Comparison of ENCODE assay signal across 8 cellular contexts in the genomic region with DNA sequence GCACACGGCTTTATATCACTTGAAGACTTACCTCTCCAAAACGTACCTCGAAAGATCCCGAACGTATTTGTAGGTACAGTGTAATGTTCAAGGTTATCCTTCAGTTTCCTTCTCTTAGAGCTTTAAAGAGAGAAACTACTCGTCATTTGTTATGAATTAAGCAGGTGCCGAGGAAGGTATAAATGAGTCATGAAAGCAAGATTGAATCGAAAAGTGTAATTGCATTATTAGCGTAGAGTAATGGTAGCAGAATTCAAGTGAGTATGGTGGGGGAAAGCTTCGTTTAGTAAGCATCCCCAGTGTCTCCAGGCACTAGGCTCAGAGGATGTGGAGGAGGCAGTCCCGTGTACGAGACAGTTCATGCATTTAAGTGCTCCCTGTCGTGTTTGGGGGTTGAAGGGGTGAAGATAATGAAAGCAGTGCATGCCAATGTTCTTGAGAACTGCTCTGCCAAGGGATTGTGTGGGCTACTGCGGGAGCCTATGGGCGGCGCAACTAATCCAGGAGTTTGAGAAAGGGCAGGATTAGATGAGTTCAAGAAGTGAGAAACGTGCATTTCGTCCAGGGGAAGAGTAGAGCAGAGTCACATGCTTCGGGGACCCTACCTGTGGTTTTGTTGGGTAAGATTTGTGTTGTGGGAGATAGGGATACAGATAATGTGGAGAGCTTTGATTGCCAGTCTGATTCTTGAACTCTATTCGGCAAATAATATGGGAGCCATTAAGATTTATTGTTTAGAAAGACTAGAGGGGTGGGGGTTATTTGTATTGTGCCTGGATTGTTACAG. TPM values are rescaled to one million over a fixed set of nuclear protein-coding genes. Genes with fewer than 3 reads are reported as not detected.
DNase-seq lines count a peak whose midpoint lies in the region; ATAC-seq, FAIRE-seq and TF ChIP-seq lines count a peak whose summit lies in the region.

No MANE protein-coding gene starts in this region.

- H3K4me3 ChIP-seq in heart right ventricle (peak overlapping the region; percentile 70 to 99 (median 80)), MG63 (peak overlapping the region; percentile 81), GM12878 (peak overlapping the region; percentile 85), lung (peak overlapping the region; percentile 87), aorta (ENCODE audit: low read length in 2 of 2) (peak overlapping the region; percentile 36 to 78)

- ATAC-seq in heart right ventricle (peak in 1 of 8 donors; percentile 15), left cardiac atrium (no peak), GM12878 (peak; percentile 13), lung (ENCODE audit: insufficient read depth, low FRiP score) (no peak), aorta (ENCODE audit: low FRiP score) (no peak), HG02759 (IDR thresholded peaks at IDR 0.05; ENCODE audit: unreplicated experiment) (no peak), HG02981 (IDR thresholded peaks at IDR 0.05; ENCODE audit: unreplicated experiment) (no peak)

- FAIRE-seq in GM12878 (lab: Jason Lieb, UNC), result no peak

- TF ChIP-seq POLR2A in GM12878 (IDR thresholded peaks at IDR 0.05; ENCODE audit: low read depth, low read length), result no peak

- H3K9ac ChIP-seq in GM12878 (ENCODE audit: control insufficient read depth, insufficient read depth, low read length), result peak overlapping the region; percentile 80

- H3K36me3 ChIP-seq in heart right ventricle (peaks cover 0 to 27% (median 14%) of the 10 kb centered on the region in 9 donors), MG63 (peaks cover 25% of the 10 kb centered on the region), GM12878 (ENCODE audit: control insufficient read depth in 2 of 2, insufficient read depth in 2 of 2, low read length in 1 of 2) (peaks cover 4 to 8% of the 10 kb centered on the region in 2 experiments; a peak in 3 of 4 replicates), lung (ENCODE audit: control insufficient read depth in 2 of 2, insufficient read depth in 2 of 2, low read length in 2 of 2) (peaks cover 5% of the 10 kb centered on the region in 2 donors), aorta (ENCODE audit: control insufficient read depth in 1 of 2, insufficient read depth in 2 of 2, low read length in 1 of 2) (peaks cover 5 to 6% of the 10 kb centered on the region in 2 donors)

- H3K9me3 ChIP-seq in heart right ventricle (no peaks in the 10 kb centered on the region), MG63 (no peaks in the 10 kb centered on the region), GM12878 (replicated peaks; ENCODE audit: control insufficient read depth, insufficient read depth, low read length) (no peaks in the 10 kb centered on the region), lung (ENCODE audit: control insufficient read depth in 2 of 2, insufficient read depth in 1 of 2, low read length in 1 of 2) (no peaks in the 10 kb centered on the region), aorta (ENCODE audit: control insufficient read depth, low read length) (no peaks in the 10 kb centered on the region)

- DNase-seq in heart right ventricle, result no peak
- DNase-seq in left cardiac atrium, result no peak
- DNase-seq in MG63, result peak; percentile 24
- no peak for DNase-seq in GM12878 (ENCODE audit: low read depth, low spot score)
- no peak for DNase-seq in lung (ENCODE audit: low spot score)
- no peak for DNase-seq in aorta

- H3K27me3 ChIP-seq in heart right ventricle (no peaks in the 10 kb centered on the region), MG63 (no peaks in the 10 kb centered on the region), GM12878 (replicated peaks in 1 of 2; ENCODE audit: control insufficient read depth in 2 of 2, insufficient read depth in 2 of 2, low read length in 1 of 2) (no peaks in the 10 kb centered on the region), lung (ENCODE audit: control insufficient read depth, insufficient read depth) (no peaks in the 10 kb centered on the region), aorta (ENCODE audit: control insufficient read depth in 1 of 2, insufficient read depth in 2 of 2, low read length in 1 of 2) (no peaks in the 10 kb centered on the region)

- POLR2A ChIA-PET in GM12878 (lab: Charles Lee), result interaction anchor here (0.6 kb wide), 1 partner anchor 24 kb away, joined by 4 read pairs; no protein-coding TSS in a partner anchor

- in situ Hi-C loops in GM12878 (cut with MboI), result no loop called here

- TF ChIP-seq RAD21 in GM12878 (IDR thresholded peaks at IDR 0.05; ENCODE audit: insufficient read depth, low read depth, low read length), result no peak

- 14 to 16% methylated on average over 20 of the region's 20 CpGs for WGBS in heart right ventricle, 2 donors
- 2% methylated on average over 20 of the region's 20 CpGs for WGBS in GM12878 (ENCODE audit: insufficient coverage, insufficient replicate concordance, low lambda C conversion rate, missing lambda C conversion rate)
- 5 to 10% methylated on average over 20 of the region's 20 CpGs for WGBS in lung, 2 donors
- 12 to 14% methylated on average over 20 of the region's 20 CpGs for WGBS in aorta, 2 donors

- RAD21 ChIA-PET in GM12878 (lab: Charles Lee; ENCODE audit: unreplicated experiment), result interaction anchor here (1.0 kb wide), 1 partner anchor 23 kb away, joined by 4 read pairs; no protein-coding TSS in a partner anchor

- TSS peak; percentile 66 for BruUV-seq in GM12878 (replicated peaks; lab: Mats Ljungman, UMichigan)

- peak overlapping the region; percentile 67 for H3K4me2 ChIP-seq in GM12878 (ENCODE audit: control insufficient read depth, insufficient read depth)

- no peak for TF ChIP-seq EP300 in GM12878 (IDR thresholded peaks at IDR 0.05; ENCODE audit: borderline replicate concordance in 1 of 2, control insufficient read depth in 1 of 2, low read depth in 2 of 2, low read length in 2 of 2)

- CTCF ChIA-PET in GM12878 (lab: Yijun Ruan, JAX), result interaction anchor here (0.8 to 3.1 kb wide), 8 partner anchors 9 to 342 kb away, joined by 3 to 13 read pairs (median 3); a partner anchor contains a TSS

- SMC1A ChIA-PET in GM12878 (lab: Charles Lee; ENCODE audit: uncharacterized antibody, unreplicated experiment), result interaction anchor here (0.8 to 1.6 kb wide), 4 partner anchors 35 to 86 kb away, joined by 3 to 4 read pairs (median 4); no protein-coding TSS in a partner anchor

- no peak for TF ChIP-seq CTCF in heart right ventricle (IDR thresholded peaks at IDR 0.05)
- no peak for TF ChIP-seq CTCF in GM12878 (IDR thresholded peaks at IDR 0.05 in 2 of 3, conservative IDR thresholded peaks at IDR 0.05 in 1 of 3; ENCODE audit: control insufficient read depth in 2 of 3, extremely low read depth in 1 of 3, insufficient read depth in 1 of 3, low read depth in 3 of 3, low read length in 3 of 3)
- TF ChIP-seq CTCF in lung (IDR thresholded peaks at IDR 0.05; ENCODE audit: control extremely low read depth, extremely low read depth), result no peak

- H3K27ac ChIP-seq in heart right ventricle (peak overlapping the region in 3 of 10 donors; percentile 79 to 96 (median 90)), GM12878 (ENCODE audit: control insufficient read depth, insufficient read depth) (peak overlapping the region; percentile 81), lung (ENCODE audit: low read depth in 1 of 2, low read length in 1 of 2) (peak overlapping the region in 1 of 2 donors; percentile 91), aorta (ENCODE audit: low read depth in 1 of 2, low read length in 2 of 2) (no peak overlapping the region)

- peaks cover 46% of the 10 kb centered on the region for H3K79me2 ChIP-seq in GM12878 (ENCODE audit: control insufficient read depth, insufficient read depth, low read length)

- H4K20me1 ChIP-seq in GM12878 (ENCODE audit: control insufficient read depth, insufficient read depth), result no peaks in the 10 kb centered on the region

- H2AFZ ChIP-seq in GM12878 (ENCODE audit: control insufficient read depth, low read depth, low read length), result peak overlapping the region; percentile 98

- intact Hi-C loops in heart right ventricle (cut with DNase I), result loop anchor here in 5 of 10 donors (5.0 to 10.0 kb wide), 2 partner anchors 58 to 61 kb away; a partner anchor contains a TSS
- intact Hi-C loops in left cardiac atrium (cut with DNase I), result loop anchor here (5.0 to 10.0 kb wide), 2 partner anchors 58 to 61 kb away; a partner anchor contains a TSS
- intact Hi-C loops in GM12878 (cut with micrococcal nuclease; ENCODE audit: unreplicated experiment), result loop anchor here (1.0 kb wide), 1 partner anchor 11 kb away; no protein-coding TSS in a partner anchor
- intact Hi-C loops in aorta (cut with DNase I), result loop anchor here in 1 of 2 donors (2.0 to 5.0 kb wide), 2 partner anchors 39 to 60 kb away; a partner anchor contains a TSS

- H3K4me1 ChIP-seq in heart right ventricle (peaks cover 5 to 24% (median 17%) of the 10 kb centered on the region in 9 donors), GM12878 (ENCODE audit: control insufficient read depth, insufficient read depth, low read length) (no peaks in the 10 kb centered on the region), lung (ENCODE audit: control insufficient read depth in 2 of 2, insufficient read depth in 2 of 2, low read length in 2 of 2) (peaks cover 7 to 9% of the 10 kb centered on the region in 2 donors), aorta (ENCODE audit: control insufficient read depth in 1 of 2, insufficient read depth in 2 of 2, low read length in 2 of 2) (peaks cover 0 to 5% of the 10 kb centered on the region in 2 donors)

RNA-seq across cellular contexts. Expression of a gene that starts 0.9 kb away (rescaled TPM):
- total RNA-seq in heart right ventricle, result 10 to 100 TPM in 7 of 10 donors, 1 to 10 TPM in 3; 6.4 to 15.3 (median 11.0) TPM
- 1 to 10 TPM; 3.5 to 4.2 TPM for polyA plus RNA-seq in heart right ventricle
- total RNA-seq in left cardiac atrium, result 10 to 100 TPM in 1 of 2 donors, 1 to 10 TPM in 1; 9.4 to 16.0 TPM
- 20.5 and 69.1 TPM in 2 replicates for total RNA-seq in MG63 (2014; rRNA removed; shearing (Covaris generic); ENCODE audit: low replicate concordance)
- total RNA-seq in GM12878 (2013; cell fraction: nucleolus; rRNA removed), result 43.8 and 53.7 TPM in 2 replicates
- total RNA-seq in GM12878 (2014; rRNA removed), result 30.1 and 31.2 TPM in 2 replicates
- total RNA-seq in GM12878 (2014; rRNA removed; fragmentation: Illumina TruSeq; extraction: Trizol), result 36.7 and 37.8 TPM in 2 replicates
- 45.1 and 55.8 TPM in 2 replicates for total RNA-seq in GM12878 (2021)
- 12.6 TPM for polyA plus RNA-seq in GM12878 (2011; ENCODE audit: low read depth)
- 35.7 and 38.6 TPM in 2 replicates for polyA plus RNA-seq in GM12878 (2011; rRNA removed)
- 28.7 and 33.2 TPM in 2 replicates for polyA plus RNA-seq in GM12878 (2011; cell fraction: cytosol; rRNA removed)
- polyA plus RNA-seq in GM12878 (2011; cell fraction: nucleus; rRNA removed), result 21.1 and 36.1 TPM in 2 replicates
- 12.6 and 16.2 TPM in 2 replicates for polyA plus RNA-seq in GM12878 (2012)
- 33.6 and 37.9 TPM in 2 replicates for polyA plus RNA-seq in GM12878 (2014; fragmentation: Illumina TruSeq; extraction: Trizol)
- polyA plus RNA-seq in GM12878 (2014; fragmentation: Nextera tagmentation; extraction: Ambion mirVana), result 10 to 100 TPM; 13.4 to 14.3 TPM
- polyA plus RNA-seq in GM12878 (2014; rRNA removed), result 27.4 and 36.1 TPM in 2 replicates
- 10 to 100 TPM; 46.7 to 47.2 TPM for polyA plus RNA-seq in GM12878 (2016; fragmentation: Nextera tagmentation; extraction: Ambion mirVana)
- polyA minus RNA-seq in GM12878 (2011; rRNA and poly(A)+ RNA removed), result 88.5 and 101 TPM in 2 replicates
- 32.0 and 36.5 TPM in 2 replicates for polyA minus RNA-seq in GM12878 (2011; cell fraction: cytosol; rRNA and poly(A)+ RNA removed)
- polyA minus RNA-seq in GM12878 (2011; cell fraction: nucleus; rRNA and poly(A)+ RNA removed), result 19.5 and 30.7 TPM in 2 replicates
- 10 to 100 TPM; 20.9 to 26.4 TPM for total RNA-seq in lung
- polyA plus RNA-seq in lung, result 1 to 10 TPM; 4.9 to 9.4 TPM
- total RNA-seq in aorta, result 10 to 100 TPM in 1 of 2 donors, 1 to 10 TPM in 1; 9.4 to 13.5 TPM
- 1 to 10 TPM; 3.6 to 3.8 TPM for polyA plus RNA-seq in aorta

RNA-seq across cellular contexts. Expression of a gene that starts 41.2 kb away (rescaled TPM):
- total RNA-seq in heart right ventricle (10 to 100 TPM; 20.8 to 30.3 (median 25.0) TPM), left cardiac atrium (10 to 100 TPM; 21.7 to 24.0 TPM), GM12878 (2014; rRNA removed) (25.7 and 37.2 TPM in 2 replicates), GM12878 (2014; rRNA removed; fragmentation: Illumina TruSeq; extraction: Trizol) (21.5 and 22.9 TPM in 2 replicates), GM12878 (2021) (40.6 and 43.1 TPM in 2 replicates), lung (10 to 100 TPM in 1 of 2 donors, 1 to 10 TPM in 1; 3.0 to 46.6 TPM), aorta (10 to 100 TPM; 19.0 to 19.2 TPM)
- polyA plus RNA-seq in heart right ventricle (10 to 100 TPM; 15.0 to 36.2 TPM), GM12878 (2011; rRNA removed) (10.0 and 18.5 TPM in 2 replicates), GM12878 (2014; fragmentation: Illumina TruSeq; extraction: Trizol) (2.7 and 16.4 TPM in 2 replicates), GM12878 (2014; fragmentation: Nextera tagmentation; extraction: Ambion mirVana) (10 to 100 TPM; 65.1 to 85.6 TPM), GM12878 (2014; rRNA removed) (47.4 and 56.8 TPM in 2 replicates), GM12878 (2016; fragmentation: Nextera tagmentation; extraction: Ambion mirVana) (100 to 1,000 TPM; 104 to 118 TPM), lung (10 to 100 TPM; 43.4 to 45.5 TPM), aorta (10 to 100 TPM; 27.7 to 32.0 TPM)
- total RNA-seq in MG63 (2014; rRNA removed; shearing (Covaris generic); ENCODE audit: low replicate concordance), result 1.7 and 20.0 TPM in 2 replicates
- total RNA-seq in GM12878 (2013; cell fraction: nucleolus; rRNA removed), result 9.8 and 9.9 TPM in 2 replicates
- 46.5 TPM for polyA plus RNA-seq in GM12878 (2011; ENCODE audit: low read depth)
- polyA plus RNA-seq in GM12878 (2011; cell fraction: cytosol; rRNA removed), result 40.1 and 40.5 TPM in 2 replicates
- 25.8 and 29.2 TPM in 2 replicates for polyA plus RNA-seq in GM12878 (2011; cell fraction: nucleus; rRNA removed)
- 52.2 and 53.0 TPM in 2 replicates for polyA plus RNA-seq in GM12878 (2012)
- polyA minus RNA-seq in GM12878 (2011; rRNA and poly(A)+ RNA removed), result 5.1 and 8.6 TPM in 2 replicates
- 2.8 and 6.3 TPM in 2 replicates for polyA minus RNA-seq in GM12878 (2011; cell fraction: cytosol; rRNA and poly(A)+ RNA removed)
- polyA minus RNA-seq in GM12878 (2011; cell fraction: nucleus; rRNA and poly(A)+ RNA removed), result 3.5 and 5.1 TPM in 2 replicates
